In genomic region chr1:116982319-116983004, GRCh38 we compare ENCODE assay signal across 13 cellular contexts. TPM values are rescaled to one million over a fixed set of nuclear protein-coding genes. Genes with fewer than 3 reads are reported as not detected.
DNase-seq lines count a peak whose midpoint lies in the region; TF ChIP-seq lines count a peak whose summit lies in the region.
"Had no signal": no experiment of that assay in that cellular context is flagged by ENCODE, and none has a peak within 500 bp of the region (broad histone marks: within the 10 kb centered on the region; RNA-seq: fewer than 3 reads in every experiment).

No MANE protein-coding gene starts in this region.

- no peak overlapping the region for H3K23ac ChIP-seq in H9 (ENCODE audit: insufficient read length, low read depth, low read length)
- H3K23ac ChIP-seq in mesenchymal stem cell (ENCODE audit: low read length in 2 of 2): no peak overlapping the region

- peaks cover 9 to 28% (median 12%) of the 10 kb centered on the region in 3 experiments for H3K36me3 Mint-ChIP-seq in H9 (ENCODE audit: insufficient read depth in 1 of 3, low read depth in 3 of 3)

- H3K79me1 ChIP-seq in H9 (ENCODE audit: insufficient read depth, low read depth, low read length, poor library complexity, severe bottlenecking) (no peaks in the 10 kb centered on the region), mesenchymal stem cell (replicated peaks; ENCODE audit: low read length, poor library complexity, severe bottlenecking) (peaks cover 5% of the 10 kb centered on the region)

- H3K4me3 ChIP-seq in adrenal gland (no peak overlapping the region), rectal smooth muscle tissue (ENCODE audit: low read length) (no peak overlapping the region), mesenchymal stem cell (ENCODE audit: insufficient read depth in 1 of 2, low read depth in 1 of 2, low read length in 2 of 2) (no peak overlapping the region)
- H3K4me3 ChIP-seq: GM23248, psoas muscle had no signal

- H3K14ac ChIP-seq in H9 (ENCODE audit: insufficient read depth, low read length) (no peak overlapping the region), mesenchymal stem cell (ENCODE audit: low read length in 2 of 2) (no peak overlapping the region)

- H2BK12ac ChIP-seq in H9 (ENCODE audit: insufficient read length, low read depth, low read length): no peak overlapping the region
- no peak overlapping the region for H2BK12ac ChIP-seq in mesenchymal stem cell (ENCODE audit: low read length in 2 of 2)

- H4K20me1 ChIP-seq in H9 (ENCODE audit: control insufficient read depth, insufficient read depth, insufficient read length): peaks cover 2% of the 10 kb centered on the region

- H3K27me3 Mint-ChIP-seq in H9 (ENCODE audit: low read depth): no peaks in the 10 kb centered on the region

- H3K4me2 ChIP-seq in H9 (ENCODE audit: insufficient read depth, insufficient read length, low read length) (no peak overlapping the region), mesenchymal stem cell (ENCODE audit: low read length, poor library complexity, severe bottlenecking) (no peak overlapping the region)

- H3K27me3 ChIP-seq in H9 (ENCODE audit: insufficient read depth, low read length) (no peaks in the 10 kb centered on the region), adrenal gland (no peaks in the 10 kb centered on the region), rectal smooth muscle tissue (ENCODE audit: control insufficient read depth, insufficient read depth, low read length) (no peaks in the 10 kb centered on the region), mesenchymal stem cell (ENCODE audit: control insufficient read depth in 1 of 2, insufficient read depth in 1 of 2, low read length in 2 of 2) (no peaks in the 10 kb centered on the region)

- H2AK5ac ChIP-seq in H9 (ENCODE audit: insufficient read length, low read length) (no peak overlapping the region), mesenchymal stem cell (ENCODE audit: low read length, severe bottlenecking) (no peak overlapping the region)

- H3K9me3 ChIP-seq in H9 (ENCODE audit: control insufficient read depth, low read depth, low read length): no peaks in the 10 kb centered on the region
- H3K9me3 ChIP-seq in adrenal gland (replicated peaks in 1 of 3): no peaks in the 10 kb centered on the region
- H3K9me3 ChIP-seq in mesenchymal stem cell (ENCODE audit: control insufficient read depth, low read length): no peaks in the 10 kb centered on the region
- H3K9me3 ChIP-seq: psoas muscle had no signal

- H3K56ac ChIP-seq in H9 (ENCODE audit: insufficient read length, low read depth, low read length): no peak overlapping the region

- no peak overlapping the region for H3K4ac ChIP-seq in H9 (ENCODE audit: low read depth, low read length)
- no peak overlapping the region for H3K4ac ChIP-seq in mesenchymal stem cell (ENCODE audit: low read depth in 1 of 2, low read length in 2 of 2)

- H2BK15ac ChIP-seq in H9 (ENCODE audit: low read depth, low read length) (no peak overlapping the region), mesenchymal stem cell (ENCODE audit: low read depth, poor library complexity, severe bottlenecking) (no peak overlapping the region)

- peak; percentile 69 for DNase-seq in H9
- peak in 5 of 7 donors; percentile 28 to 62 (median 54) for DNase-seq in adrenal gland
- DNase-seq in iPS DF 19.7 (ENCODE audit: low read depth, low spot score): peak; percentile 15
- DNase-seq in NCI-H748 (lab: John Stamatoyannopoulos, UW; ENCODE audit: unreplicated experiment): no peak
- no peak for DNase-seq in mesenchymal stem cell
- no peak for DNase-seq in NCI-H1694 (lab: John Stamatoyannopoulos, UW)
- DNase-seq: activated CD4-positive, alpha-beta T cell treated with anti-CD3 and anti-CD28 coated beads, Interleukin-2, amount 50 U/mL, for 48 hours; DMS79; GM23248; NCI-H1417 treated with DMSO at 0.1 percent for 48 hours; psoas muscle had no signal

- TF ChIP-seq POLR2A in adrenal gland (IDR thresholded peaks at IDR 0.05): no peak

- H3T11ph ChIP-seq in H9 (ENCODE audit: low read length): no peak overlapping the region

- no CpG with 5 or more reads among the region's 9 CpGs for WGBS in H9 (ENCODE audit: extremely low coverage, insufficient read length, low lambda C conversion rate)
- whole genome bisulfite sequencing in adrenal gland, 4 donors: 48 to 66% (median 60%) methylated on average over 7 to 9 of the region's 9 CpGs
- 88% methylated on average over 9 of the region's 9 CpGs for WGBS in mesenchymal stem cell

- H2BK20ac ChIP-seq in H9 (ENCODE audit: low read depth, low read length, poor library complexity, severe bottlenecking): no peak overlapping the region

- H3K79me2 ChIP-seq in H9 (ENCODE audit: insufficient read depth, low read length): no peaks in the 10 kb centered on the region

- H3K18ac ChIP-seq in H9 (ENCODE audit: insufficient read length, low read depth, low read length) (no peak overlapping the region), mesenchymal stem cell (ENCODE audit: low read depth in 1 of 2, low read length in 2 of 2) (no peak overlapping the region)

- no peak overlapping the region for H2BK5ac ChIP-seq in H9 (ENCODE audit: insufficient read length, low read length)
- no peak overlapping the region for H2BK5ac ChIP-seq in mesenchymal stem cell (ENCODE audit: low read depth, low read length, poor library complexity, severe bottlenecking)

- H3K4me1 Mint-ChIP-seq in H9: peaks cover 8 to 12% of the 10 kb centered on the region in 2 experiments
- H3K4me1 Mint-ChIP-seq: B cell had no signal

- H4K8ac ChIP-seq in H9 (replicated peaks; ENCODE audit: insufficient read length, low read depth, low read length) (no peak overlapping the region), mesenchymal stem cell (ENCODE audit: low read length) (no peak overlapping the region)

- H3K9ac ChIP-seq in H9 (ENCODE audit: extremely low read depth, insufficient read length, low read length) (no peak overlapping the region), rectal smooth muscle tissue (ENCODE audit: low read length) (no peak overlapping the region), mesenchymal stem cell (ENCODE audit: low read length) (no peak overlapping the region)
- H3K9ac ChIP-seq: GM23248 had no signal

- H2BK120ac ChIP-seq in H9 (ENCODE audit: low read depth, low read length, poor library complexity, severe bottlenecking): no peak overlapping the region
- H2BK120ac ChIP-seq in mesenchymal stem cell (ENCODE audit: low read depth, low read length): no peak overlapping the region

- H3K4me3 Mint-ChIP-seq in H9: no peak overlapping the region; a peak in 1 of 5 replicates
- H3K4me3 Mint-ChIP-seq: B cell had no signal

- no peak overlapping the region for H3K27ac ChIP-seq in H9 (ENCODE audit: insufficient read length, low read depth, low read length)
- peak overlapping the region in 4 of 5 donors; percentile 9 to 73 (median 56) for H3K27ac ChIP-seq in adrenal gland
- H3K27ac ChIP-seq in rectal smooth muscle tissue (ENCODE audit: low read depth, low read length): peak overlapping the region; percentile 78
- no peak overlapping the region for H3K27ac ChIP-seq in mesenchymal stem cell (ENCODE audit: low read length, poor library complexity, severe bottlenecking)
- H3K27ac ChIP-seq: GM23248, psoas muscle had no signal

- no peak overlapping the region for H4K91ac ChIP-seq in H9 (ENCODE audit: insufficient read length, low read depth, low read length)
- no peak overlapping the region for H4K91ac ChIP-seq in mesenchymal stem cell (ENCODE audit: low read length)

- H3K27ac Mint-ChIP-seq in H9: peak overlapping the region; percentile 42 to 62 (median 59); a peak in 5 of 7 replicates
- H3K27ac Mint-ChIP-seq: B cell had no signal

- H3K4me1 ChIP-seq in H9 (ENCODE audit: insufficient read depth, low read length) (no peaks in the 10 kb centered on the region), adrenal gland (replicated peaks in 1 of 2) (peaks cover 14 to 24% of the 10 kb centered on the region in 2 donors), rectal smooth muscle tissue (ENCODE audit: control insufficient read depth, insufficient read depth, low read length) (peaks cover 14% of the 10 kb centered on the region), mesenchymal stem cell (ENCODE audit: control insufficient read depth, insufficient read depth, low read depth, low read length) (peaks cover 8% of the 10 kb centered on the region)
- H3K4me1 ChIP-seq: psoas muscle had no signal

- TF ChIP-seq CTCF in H9 (conservative IDR thresholded peaks at IDR 0.05) (peak; percentile 47; the same call in 2 of the 3 replicates), adrenal gland (IDR thresholded peaks at IDR 0.05) (no peak)

- no peaks in the 10 kb centered on the region for H3K36me3 ChIP-seq in adrenal gland (replicated peaks in 1 of 2)
- no peaks in the 10 kb centered on the region for H3K36me3 ChIP-seq in rectal smooth muscle tissue (ENCODE audit: control insufficient read depth, insufficient read depth, low read length)
- H3K36me3 ChIP-seq in mesenchymal stem cell (ENCODE audit: control insufficient read depth in 1 of 2, insufficient read depth in 2 of 2, low read depth in 1 of 2, low read length in 2 of 2): peaks cover 3 to 19% of the 10 kb centered on the region in 2 experiments

- intact Hi-C loops in adrenal gland (cut with DNase I): loop anchor here in 1 of 2 donors (10.0 kb wide), 1 partner anchor 68 kb away; no protein-coding TSS in a partner anchor

- no peak overlapping the region for H4K5ac ChIP-seq in H9 (ENCODE audit: insufficient read length, low read depth, low read length)

- peaks cover under 1 to 7% of the 10 kb centered on the region in 2 experiments; a peak in 3 of 5 replicates for H3K9me3 Mint-ChIP-seq in H9

- no peaks in the 10 kb centered on the region for H3K23me2 ChIP-seq in H9 (ENCODE audit: insufficient read length, low read depth, low read length, poor library complexity, severe bottlenecking)

- no peak overlapping the region for H2AFZ ChIP-seq in H9 (ENCODE audit: low read length)
- H2AFZ ChIP-seq in mesenchymal stem cell (ENCODE audit: low read depth, low read length): no peak overlapping the region
- H2AFZ ChIP-seq: GM23248 had no signal

RNA-seq across cellular contexts. Expression of gene CD101, which starts 19.1 kb away (rescaled TPM):
- 1.5 and 1.8 TPM in 2 replicates for total RNA-seq in H9 (2021)
- 1 to 10 TPM in 6 of 8 donors, under 1 TPM in 2; 0.47 to 2.9 (median 1.5) TPM for total RNA-seq in adrenal gland
- polyA plus RNA-seq in adrenal gland: 1 to 10 TPM; 1.8 to 7.5 (median 6.1) TPM
- 0.29 TPM for polyA plus RNA-seq in mesenchymal stem cell (2013, experiment 1 of 2)
- polyA plus RNA-seq in mesenchymal stem cell (2013, experiment 2 of 2): 0.21 TPM
- total RNA-seq: B cell, GM23248 had no signal
- polyA plus RNA-seq: GM23248 had no signal

Comparison
In these comparisons a context has a peak if more than half of its experiments do, and no peak if none do; other contexts are left out.
1. DNase-seq: peak in H9 (single experiment), adrenal gland (5 of 7) and iPS DF 19.7 (single experiment); none in NCI-H748 (single experiment), mesenchymal stem cell (single experiment) and NCI-H1694 (single experiment).
2. H3K27ac ChIP-seq: peak in adrenal gland (4 of 5) and rectal smooth muscle tissue (single experiment); none in H9 (single experiment) and mesenchymal stem cell (single experiment).